Comparison of ENCODE assay signal across 24 cellular contexts in the genomic region with DNA sequence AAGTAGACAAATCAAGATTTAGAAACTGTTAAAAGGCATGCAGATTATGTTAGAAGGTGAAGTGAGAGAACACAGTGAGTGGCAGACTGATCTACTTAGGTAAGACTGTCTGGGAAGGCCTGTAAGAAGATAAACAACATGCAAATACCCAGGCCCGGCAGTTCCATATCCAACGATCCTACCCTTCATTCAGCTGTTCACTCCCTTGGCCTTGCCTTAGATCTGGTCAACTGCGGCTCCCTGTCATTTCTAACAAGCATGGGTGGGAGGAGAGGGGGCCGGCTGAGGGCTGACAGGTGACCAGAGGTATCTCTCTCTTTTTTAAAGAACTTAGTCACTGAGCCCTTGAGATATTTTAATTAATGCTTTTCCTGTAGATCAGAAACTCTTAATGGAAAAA.
DNase-seq lines count a peak whose midpoint lies in the region; TF ChIP-seq lines count a peak whose summit lies in the region.
"Had no signal": no experiment of that assay in that cellular context is flagged by ENCODE, and none has a peak within 500 bp of the region (broad histone marks: within the 10 kb centered on the region; RNA-seq: fewer than 3 reads in every experiment).

No MANE protein-coding gene starts in this region.

- no peak overlapping the region for H3K9ac ChIP-seq in endodermal cell (ENCODE audit: extremely low read depth, low read length, poor library complexity, severe bottlenecking)
- H3K9ac ChIP-seq: BLaER1 had no signal

- H3K27me3 ChIP-seq in endodermal cell (ENCODE audit: control insufficient read depth, insufficient read depth, low read length, poor library complexity, severe bottlenecking) (no peaks in the 10 kb centered on the region), right atrium auricular region (no peaks in the 10 kb centered on the region)
- H3K27me3 ChIP-seq: BE2C, BLaER1 had no signal

- TF ChIP-seq CTCF in endodermal cell (conservative IDR thresholded peaks at IDR 0.05) (no peak), foreskin fibroblast (IDR thresholded peaks at IDR 0.05; ENCODE audit: low read depth, low read length) (no peak), right atrium auricular region (IDR thresholded peaks at IDR 0.05) (no peak)

- no peak overlapping the region for H3K4me3 Mint-ChIP-seq in endodermal cell
- H3K4me3 Mint-ChIP-seq: CD14-positive monocyte; CD4-positive, alpha-beta memory T cell; CD4-positive, CD25-positive, alpha-beta regulatory T cell; CD8-positive, alpha-beta memory T cell had no signal

- H3K27me3 Mint-ChIP-seq in endodermal cell (ENCODE audit: insufficient read depth) = no peaks in the 10 kb centered on the region
- H3K27me3 Mint-ChIP-seq: CD4-positive, alpha-beta memory T cell had no signal

- H3K27ac Mint-ChIP-seq in endodermal cell = no peak overlapping the region
- H3K27ac Mint-ChIP-seq: CD14-positive monocyte; CD4-positive, alpha-beta memory T cell; CD4-positive, CD25-positive, alpha-beta regulatory T cell; CD8-positive, alpha-beta memory T cell had no signal

- no peak overlapping the region for H3K27ac ChIP-seq in endodermal cell (ENCODE audit: low read depth, low read length)
- H3K27ac ChIP-seq in right atrium auricular region = no peak overlapping the region
- H3K27ac ChIP-seq: BLaER1 had no signal

- H3K36me3 ChIP-seq in endodermal cell (ENCODE audit: control insufficient read depth, insufficient read depth, low read length) = no peaks in the 10 kb centered on the region
- H3K36me3 ChIP-seq in right atrium auricular region = no peaks in the 10 kb centered on the region
- H3K36me3 ChIP-seq: BE2C had no signal

- H3K36me3 Mint-ChIP-seq in endodermal cell (ENCODE audit: low read depth) = no peaks in the 10 kb centered on the region
- H3K36me3 Mint-ChIP-seq: CD14-positive monocyte; CD4-positive, alpha-beta memory T cell; CD4-positive, CD25-positive, alpha-beta regulatory T cell; CD8-positive, alpha-beta memory T cell had no signal

- 63 to 64% methylated on average over 2 to 4 of the region's 4 CpGs for WGBS in endodermal cell (ENCODE audit: insufficient coverage in 1 of 2, insufficient read length in 1 of 2), 2 experiments

- H3K4me3 ChIP-seq in endodermal cell (ENCODE audit: low read length) = peak overlapping the region; percentile 36
- no peak overlapping the region for H3K4me3 ChIP-seq in foreskin fibroblast (ENCODE audit: low read depth in 1 of 2, low read length in 2 of 2)
- no peak overlapping the region for H3K4me3 ChIP-seq in right atrium auricular region
- H3K4me3 ChIP-seq: BLaER1, GM12878 had no signal

- H3K4me1 Mint-ChIP-seq in endodermal cell = peaks cover 9% of the 10 kb centered on the region
- H3K4me1 Mint-ChIP-seq: CD14-positive monocyte; CD4-positive, alpha-beta memory T cell; CD4-positive, CD25-positive, alpha-beta regulatory T cell; CD8-positive, alpha-beta memory T cell had no signal

- DNase-seq in NCI-H526 (lab: John Stamatoyannopoulos, UW) (peak; percentile 79 to 83), NCI-H526 treated with DMSO at 0.1 percent for 48 hours (lab: John Stamatoyannopoulos, UW) (peak; percentile 86), endodermal cell (peak; percentile 52), foreskin fibroblast (no peak), right atrium auricular region (ENCODE audit: low spot score) (no peak)
- DNase-seq in activated naive CD4-positive, alpha-beta T cell (lab: John Stamatoyannopoulos, UW) = no peak
- DNase-seq: 8988T; ACHN; BE2C; C1 segment of cervical spinal cord; CD4-positive, alpha-beta memory T cell; CD4-positive, CD25-positive, alpha-beta regulatory T cell; CD8-positive, alpha-beta memory T cell; COR-L47; DMS 273 treated with DMSO at 0.1 percent for 48 hours; DMS153; DMS53; DMS79; DND-41; EL; GDM1 had no signal

- no peaks in the 10 kb centered on the region for H3K9me3 Mint-ChIP-seq in endodermal cell
- H3K9me3 Mint-ChIP-seq: CD14-positive monocyte; CD4-positive, alpha-beta memory T cell; CD4-positive, CD25-positive, alpha-beta regulatory T cell; CD8-positive, alpha-beta memory T cell had no signal

- H3K4me1 ChIP-seq in endodermal cell (ENCODE audit: control insufficient read depth, insufficient read depth, low read length) (no peaks in the 10 kb centered on the region), right atrium auricular region (no peaks in the 10 kb centered on the region)
- H3K4me1 ChIP-seq: BE2C had no signal

- H3K9me3 ChIP-seq in endodermal cell (ENCODE audit: control insufficient read depth, low read length) (no peaks in the 10 kb centered on the region), right atrium auricular region (no peaks in the 10 kb centered on the region)
- H3K9me3 ChIP-seq: BE2C, BLaER1 had no signal

Comparison
In these comparisons a context has a peak if more than half of its experiments do, and no peak if none do; other contexts are left out.
1. DNase-seq: peak in NCI-H526 (2 of 2), NCI-H526 treated with DMSO at 0.1 percent for 48 hours (single experiment) and endodermal cell (single experiment); none in activated naive CD4-positive, alpha-beta T cell (0 of 4), foreskin fibroblast (0 of 2) and right atrium auricular region (single experiment).